ENCODE assay signal across 11 cellular contexts in the genomic region with DNA sequence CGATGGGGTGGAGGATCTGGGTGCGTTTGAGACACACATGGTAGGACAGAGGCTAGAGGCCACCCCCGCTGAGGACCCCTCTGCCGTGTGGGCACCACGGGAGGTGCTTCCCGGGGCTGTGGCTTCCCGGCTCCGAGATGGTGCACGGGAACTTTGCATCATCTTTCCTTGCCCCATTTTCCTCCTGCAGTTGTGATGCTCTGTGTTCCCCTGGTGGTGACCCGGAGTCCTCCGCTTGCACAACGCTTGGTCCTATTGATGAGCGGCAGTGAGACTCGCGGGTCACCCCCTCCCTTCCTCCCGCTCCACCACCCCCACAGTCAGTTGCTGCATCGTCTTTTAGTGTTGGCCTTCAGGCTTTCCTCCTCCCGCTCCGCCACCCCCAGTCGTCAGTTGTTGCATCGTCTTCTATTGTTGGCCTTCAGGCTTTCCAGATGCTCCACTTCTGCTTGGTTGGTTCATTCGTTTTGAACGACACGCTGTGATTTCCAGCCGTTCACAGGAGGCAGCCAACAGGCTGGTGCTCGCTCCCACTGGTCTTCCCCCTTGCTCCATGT. TPM values are rescaled to one million over a fixed set of nuclear protein-coding genes. Genes with fewer than 3 reads are reported as not detected.
DNase-seq lines count a peak whose midpoint lies in the region; ATAC-seq and TF ChIP-seq lines count a peak whose summit lies in the region.
"Had no signal": no experiment of that assay in that cellular context is flagged by ENCODE, and none has a peak within 500 bp of the region (broad histone marks: within the 10 kb centered on the region; RNA-seq: fewer than 3 reads in every experiment).

No MANE protein-coding gene starts in this region.

- no peaks in the 10 kb centered on the region for H3K9me3 ChIP-seq in PC-9 (ENCODE audit: insufficient read depth, low read depth)
- H3K9me3 ChIP-seq in Karpas-422 (ENCODE audit: low read length), result no peaks in the 10 kb centered on the region

- TF ChIP-seq CTCF in epithelial cell of proximal tubule (conservative IDR thresholded peaks at IDR 0.05; ENCODE audit: low read depth, low read length), result peak; percentile 10
- no peak for TF ChIP-seq CTCF in omental fat pad (IDR thresholded peaks at IDR 0.05)
- no peak for TF ChIP-seq CTCF in PC-9 (conservative IDR thresholded peaks at IDR 0.05)

- H3K4me2 ChIP-seq in PC-9 (no peak overlapping the region), Karpas-422 (ENCODE audit: low read depth, low read length, poor library complexity, severe bottlenecking) (no peak overlapping the region)

- POLR2A ChIA-PET in PC-9 (lab: Charles Lee; ENCODE audit: unreplicated experiment), result no interaction called here

- peaks cover 4 to 21% (median 16%) of the 10 kb centered on the region in 3 donors for H3K36me3 Mint-ChIP-seq in immature natural killer cell

- H3F3A ChIP-seq in PC-9 (ENCODE audit: insufficient read depth, low read depth), result peaks cover 11% of the 10 kb centered on the region; the same call in 1 of the 2 replicates

- DNase-seq in H7 (peak; percentile 83), NCI-H1694 treated with DMSO at 0.1 percent for 48 hours (lab: John Stamatoyannopoulos, UW) (peak; percentile 82), epithelial cell of proximal tubule (ENCODE audit: low read depth) (no peak), omental fat pad (ENCODE audit: low spot score) (peak; percentile 10), PC-9 (no peak), Karpas-422 (no peak), immature natural killer cell (no peak), NCI-H1092 treated with DMSO at 0.1 percent for 48 hours (lab: John Stamatoyannopoulos, UW) (no peak)
- DNase-seq: NCI-H2029; stimulated activated naive B cell treated with anti-CD40 and anti-IgM and Interleukin-4, amounts not matched to agents 10 μg/mL and 1 μg/mL and 100 μg/mL, for 72 hours had no signal

- no peak overlapping the region for H3K9ac ChIP-seq in Karpas-422 (ENCODE audit: low read length)

- H3K9me2 ChIP-seq in PC-9 (ENCODE audit: insufficient read depth) (no peaks in the 10 kb centered on the region), Karpas-422 (replicated peaks; ENCODE audit: insufficient read depth, low read length) (no peaks in the 10 kb centered on the region)

- H3K27me3 ChIP-seq in H7 (ENCODE audit: control insufficient read depth, insufficient read depth, low read length) (no peaks in the 10 kb centered on the region), PC-9 (ENCODE audit: insufficient read depth, low read depth) (no peaks in the 10 kb centered on the region), Karpas-422 (ENCODE audit: low read length) (no peaks in the 10 kb centered on the region)

- H3K36me3 ChIP-seq in H7 (replicated peaks; ENCODE audit: control insufficient read depth, insufficient read depth, low read length) (peaks cover 11% of the 10 kb centered on the region), PC-9 (ENCODE audit: low read depth) (peaks cover 12% of the 10 kb centered on the region), Karpas-422 (ENCODE audit: insufficient read depth, low read length) (peaks cover 63% of the 10 kb centered on the region)

- BruUV-seq in PC-9 (replicated peaks; lab: Mats Ljungman, UMichigan), result no TSS peak

- intact Hi-C loops in PC-9 (cut with micrococcal nuclease; ENCODE audit: unreplicated experiment), result no loop called here

- H3K4me3 Mint-ChIP-seq in immature natural killer cell, result no peak overlapping the region
- H3K4me3 Mint-ChIP-seq: CD4-positive, alpha-beta memory T cell; stimulated activated naive B cell treated with anti-CD40 and anti-IgM and Interleukin-4, amounts not matched to agents 10 μg/mL and 1 μg/mL and 100 μg/mL, for 72 hours had no signal

- H3K27me3 Mint-ChIP-seq in immature natural killer cell (ENCODE audit: low read depth in 3 of 3), result peaks cover 2 to 6% (median 6%) of the 10 kb centered on the region in 3 donors
- H3K27me3 Mint-ChIP-seq: CD4-positive, alpha-beta memory T cell; stimulated activated naive B cell treated with anti-CD40 and anti-IgM and Interleukin-4, amounts not matched to agents 10 μg/mL and 1 μg/mL and 100 μg/mL, for 72 hours had no signal

- H3K79me2 ChIP-seq in PC-9 (ENCODE audit: low read depth), result no peaks in the 10 kb centered on the region
- no peaks in the 10 kb centered on the region for H3K79me2 ChIP-seq in Karpas-422 (ENCODE audit: low read length)

- no peak overlapping the region for H3K4me3 ChIP-seq in H7 (ENCODE audit: insufficient read depth, low read depth, low read length)
- H3K4me3 ChIP-seq in epithelial cell of proximal tubule (ENCODE audit: low read depth, low read length), result no peak overlapping the region
- H3K4me3 ChIP-seq in PC-9, result no peak overlapping the region
- no peak overlapping the region for H3K4me3 ChIP-seq in Karpas-422 (ENCODE audit: low read length)

- no peak for ATAC-seq in omental fat pad (ENCODE audit: low FRiP score)
- ATAC-seq: stimulated activated naive B cell treated with anti-CD40 and anti-IgM and Interleukin-4, amounts not matched to agents 10 μg/mL and 1 μg/mL and 100 μg/mL, for 72 hours had no signal

- H3K4me1 ChIP-seq in PC-9 (replicated peaks; ENCODE audit: insufficient read depth) (no peaks in the 10 kb centered on the region), Karpas-422 (ENCODE audit: low read length) (peaks cover 23% of the 10 kb centered on the region)

- CTCF ChIA-PET in PC-9 (lab: Charles Lee), result no interaction called here

- H3K27ac Mint-ChIP-seq in immature natural killer cell, result no peak overlapping the region
- H3K27ac Mint-ChIP-seq: stimulated activated naive B cell treated with anti-CD40 and anti-IgM and Interleukin-4, amounts not matched to agents 10 μg/mL and 1 μg/mL and 100 μg/mL, for 72 hours had no signal

- H3K27ac ChIP-seq in PC-9, result no peak overlapping the region
- no peak overlapping the region for H3K27ac ChIP-seq in Karpas-422 (ENCODE audit: low read length)

- H2AFZ ChIP-seq in PC-9 (no peak overlapping the region), Karpas-422 (ENCODE audit: low read length) (no peak overlapping the region)

- no peaks in the 10 kb centered on the region for H3K4me1 Mint-ChIP-seq in immature natural killer cell

- H4K20me1 ChIP-seq in PC-9 (ENCODE audit: insufficient read depth) (peaks cover 21% of the 10 kb centered on the region; the same call in 1 of the 2 replicates), Karpas-422 (ENCODE audit: insufficient read depth, low read depth, low read length) (peaks cover 39% of the 10 kb centered on the region; the same call in 1 of the 2 replicates)

- no peaks in the 10 kb centered on the region for H3K9me3 Mint-ChIP-seq in immature natural killer cell
- H3K9me3 Mint-ChIP-seq: CD4-positive, alpha-beta memory T cell; stimulated activated naive B cell treated with anti-CD40 and anti-IgM and Interleukin-4, amounts not matched to agents 10 μg/mL and 1 μg/mL and 100 μg/mL, for 72 hours had no signal

RNA-seq across cellular contexts. Expression of gene PYGB, which starts 37.3 kb away (rescaled TPM):
- 52.0 and 57.1 TPM in 2 replicates for total RNA-seq in H7 (2014; rRNA removed; shearing (Covaris generic))
- total RNA-seq in epithelial cell of proximal tubule (145 and 241 TPM in 2 replicates), omental fat pad (10 to 100 TPM; 63.7 to 94.6 (median 82.4) TPM), PC-9 (2021) (127 and 133 TPM in 2 replicates)
- 188 and 302 TPM in 2 replicates for total RNA-seq in Karpas-422 (2014; rRNA removed; shearing (Covaris generic); ENCODE audit: low replicate concordance)
- 10 to 100 TPM; 39.3 to 56.0 (median 51.0) TPM for polyA plus RNA-seq in immature natural killer cell

Comparison
In these comparisons a context has a peak if more than half of its experiments do, and no peak if none do; other contexts are left out.
1. DNase-seq: peak in H7 (single experiment), NCI-H1694 treated with DMSO at 0.1 percent for 48 hours (single experiment) and omental fat pad (single experiment); none in epithelial cell of proximal tubule (single experiment), PC-9 (0 of 2), Karpas-422 (single experiment), immature natural killer cell (0 of 3) and NCI-H1092 treated with DMSO at 0.1 percent for 48 hours (single experiment).